Comparison of ENCODE assay signal across 1 cellular context in the genomic region with DNA sequence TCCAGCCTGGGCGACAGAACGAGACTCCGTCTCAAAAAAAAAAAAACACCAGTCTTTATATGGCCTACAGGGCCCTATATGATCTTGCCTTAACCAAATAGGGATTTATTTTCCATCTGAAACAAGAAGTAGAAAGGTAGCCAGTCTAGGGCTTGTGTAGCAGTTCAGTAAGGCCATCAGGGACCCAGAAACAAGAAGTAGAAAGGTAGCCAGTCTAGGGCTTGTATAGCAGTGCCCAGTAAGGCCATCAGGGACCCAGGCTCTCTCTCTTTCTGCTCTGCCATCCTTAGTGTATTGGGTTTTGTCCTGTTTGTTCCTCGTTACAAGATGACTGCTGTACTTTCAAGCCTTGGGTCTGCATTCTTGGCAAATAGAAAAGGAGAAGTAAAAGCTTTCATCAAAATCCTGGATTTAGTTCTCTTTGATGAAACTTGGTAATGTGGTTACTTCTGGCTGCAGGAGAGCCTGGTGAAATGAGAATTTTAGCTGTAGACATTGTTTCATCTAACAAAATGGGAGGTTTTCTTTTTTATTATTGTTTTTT.
TF ChIP-seq lines count a peak whose summit lies in the region.

No MANE protein-coding gene starts in this region.

TF ChIP-seq in WTC11, 78 proteins besides CTCF, POLR2A, EP300 and RAD21 (continued from another document):
- TF ChIP-seq AFF4 (CRISPR knock-in tag; IDR thresholded peaks at IDR 0.05; ENCODE audit: borderline replicate concordance): no peak
- TF ChIP-seq E2F4 (CRISPR knock-in tag; IDR thresholded peaks at IDR 0.05; ENCODE audit: borderline replicate concordance, low read depth): no peak
- no peak for TF ChIP-seq ELF4 (CRISPR knock-in tag; IDR thresholded peaks at IDR 0.05; ENCODE audit: low read depth)
- TF ChIP-seq, protein P1, sequence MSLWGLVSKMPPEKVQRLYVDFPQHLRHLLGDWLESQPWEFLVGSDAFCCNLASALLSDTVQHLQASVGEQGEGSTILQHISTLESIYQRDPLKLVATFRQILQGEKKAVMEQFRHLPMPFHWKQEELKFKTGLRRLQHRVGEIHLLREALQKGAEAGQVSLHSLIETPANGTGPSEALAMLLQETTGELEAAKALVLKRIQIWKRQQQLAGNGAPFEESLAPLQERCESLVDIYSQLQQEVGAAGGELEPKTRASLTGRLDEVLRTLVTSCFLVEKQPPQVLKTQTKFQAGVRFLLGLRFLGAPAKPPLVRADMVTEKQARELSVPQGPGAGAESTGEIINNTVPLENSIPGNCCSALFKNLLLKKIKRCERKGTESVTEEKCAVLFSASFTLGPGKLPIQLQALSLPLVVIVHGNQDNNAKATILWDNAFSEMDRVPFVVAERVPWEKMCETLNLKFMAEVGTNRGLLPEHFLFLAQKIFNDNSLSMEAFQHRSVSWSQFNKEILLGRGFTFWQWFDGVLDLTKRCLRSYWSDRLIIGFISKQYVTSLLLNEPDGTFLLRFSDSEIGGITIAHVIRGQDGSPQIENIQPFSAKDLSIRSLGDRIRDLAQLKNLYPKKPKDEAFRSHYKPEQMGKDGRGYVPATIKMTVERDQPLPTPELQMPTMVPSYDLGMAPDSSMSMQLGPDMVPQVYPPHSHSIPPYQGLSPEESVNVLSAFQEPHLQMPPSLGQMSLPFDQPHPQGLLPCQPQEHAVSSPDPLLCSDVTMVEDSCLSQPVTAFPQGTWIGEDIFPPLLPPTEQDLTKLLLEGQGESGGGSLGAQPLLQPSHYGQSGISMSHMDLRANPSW (CRISPR knock-in tag; conservative IDR thresholded peaks at IDR 0.05; ENCODE audit: low read depth): no peak
- TF ChIP-seq ARID4B (CRISPR knock-in tag; IDR thresholded peaks at IDR 0.05; ENCODE audit: borderline replicate concordance): no peak
